ENCODE assay signal across 15 cellular contexts in the genomic region with DNA sequence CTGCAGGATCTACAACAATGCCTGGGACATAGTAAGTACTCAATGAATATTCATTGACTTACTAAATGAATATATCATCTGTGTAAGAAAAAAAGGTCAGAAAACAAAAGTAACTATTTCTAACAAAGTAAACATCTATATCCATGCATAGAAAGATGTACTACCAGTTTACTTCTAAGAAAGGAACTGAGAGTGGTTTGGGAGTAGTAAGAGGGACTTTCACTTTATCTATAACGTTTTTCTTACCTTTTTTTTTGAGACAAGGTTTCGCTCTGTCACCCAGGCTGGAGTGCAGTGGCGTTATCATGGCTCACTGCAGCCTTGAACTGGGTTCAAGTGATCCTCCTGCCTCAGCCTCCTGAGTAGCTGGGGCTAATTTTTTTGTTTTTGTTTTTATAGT. TPM values are rescaled to one million over a fixed set of nuclear protein-coding genes. Genes with fewer than 3 reads are reported as not detected.
A peak's percentile ranks its signal among the peaks of the same experiment; 100 is the strongest.
DNase-seq lines count a peak whose midpoint lies in the region; ATAC-seq and TF ChIP-seq lines count a peak whose summit lies in the region.
"Had no signal": no experiment of that assay in that cellular context is flagged by ENCODE, and none has a peak within 500 bp of the region (broad histone marks: within the 10 kb centered on the region; RNA-seq: fewer than 3 reads in every experiment).

No MANE protein-coding gene starts in this region.

- DNase-seq in GM06990 (ENCODE audit: extremely low read depth, insufficient read length), result peak; percentile 43
- DNase-seq in GM19238 (ENCODE audit: insufficient read length, low spot score), result peak; percentile 11
- no peak for DNase-seq in activated CD4-positive, alpha-beta memory T cell treated with anti-CD3 and anti-CD28 coated beads for 36 hours
- no peak for DNase-seq in NCI-H748 treated with DMSO at 0.1 percent for 48 hours (lab: John Stamatoyannopoulos, UW)
- no peak for DNase-seq in foreskin keratinocyte
- DNase-seq in activated T-cell treated with anti-CD3 and anti-CD28 coated beads, Interleukin-2, amount 50 U/mL, for 1 hour, result no peak
- DNase-seq: activated T-cell treated with anti-CD3 and anti-CD28 coated beads, Interleukin-2, amount 50 U/mL, for 4 hours; effector CD4-positive, alpha-beta T cell; NCI-H524; Right ventricle myocardium superior; stimulated activated CD4-positive, alpha-beta T cell treated with anti-CD3 and anti-CD28 coated beads, Interleukin-4, amount 100 ng/mL, for 1 hour had no signal

- H3K4me1 Mint-ChIP-seq in activated CD4-positive, alpha-beta memory T cell treated with anti-CD3 and anti-CD28 coated beads for 36 hours (ENCODE audit: low read depth), result no peaks in the 10 kb centered on the region

- ATAC-seq in HG02571 (IDR thresholded peaks at IDR 0.05; ENCODE audit: unreplicated experiment) (peak; percentile 74), HG03175 (IDR thresholded peaks at IDR 0.05; ENCODE audit: unreplicated experiment) (peak; percentile 70), foreskin keratinocyte (no peak)
- ATAC-seq: activated T-cell treated with anti-CD3 and anti-CD28 coated beads, Interleukin-2, amount 50 U/mL, for 4 hours had no signal

- H3K4me3 ChIP-seq in GM06990 (replicated peaks; ENCODE audit: low read depth, low read length), result no peak overlapping the region
- H3K4me3 ChIP-seq: lung had no signal

- no peaks in the 10 kb centered on the region for H3K4me1 ChIP-seq in foreskin keratinocyte
- H3K4me1 ChIP-seq: parathyroid adenoma had no signal

- intact Hi-C loops in activated CD4-positive, alpha-beta memory T cell treated with anti-CD3 and anti-CD28 coated beads for 36 hours (cut with micrococcal nuclease), result no loop called here

- no peak overlapping the region for H3K27ac ChIP-seq in foreskin keratinocyte
- H3K27ac ChIP-seq: parathyroid adenoma had no signal

- CTCF ChIA-PET in activated CD4-positive, alpha-beta memory T cell treated with anti-CD3 and anti-CD28 coated beads for 36 hours (lab: Charles Lee), result interaction anchor here (0.6 to 0.7 kb wide), 2 partner anchors 16 to 261 kb away, joined by 3 read pairs; no protein-coding TSS in a partner anchor

- no peaks in the 10 kb centered on the region for H3K27me3 Mint-ChIP-seq in activated CD4-positive, alpha-beta memory T cell treated with anti-CD3 and anti-CD28 coated beads for 36 hours

- no peaks in the 10 kb centered on the region for H3K9me3 Mint-ChIP-seq in activated CD4-positive, alpha-beta memory T cell treated with anti-CD3 and anti-CD28 coated beads for 36 hours
- H3K9me3 Mint-ChIP-seq: activated T-cell treated with anti-CD3 and anti-CD28 coated beads, Interleukin-2, amount 50 U/mL, for 4 hours had no signal

- H3K27ac Mint-ChIP-seq in activated CD4-positive, alpha-beta memory T cell treated with anti-CD3 and anti-CD28 coated beads for 36 hours, result no peak overlapping the region

- no peaks in the 10 kb centered on the region for H3K27me3 ChIP-seq in GM06990 (replicated peaks; ENCODE audit: control insufficient read depth, insufficient read depth, low read length)
- H3K27me3 ChIP-seq in foreskin keratinocyte, result no peaks in the 10 kb centered on the region

- peaks cover 2% of the 10 kb centered on the region for H3K36me3 ChIP-seq in GM06990 (ENCODE audit: control insufficient read depth, insufficient read depth, low read length)

- POLR2A ChIA-PET in activated CD4-positive, alpha-beta memory T cell treated with anti-CD3 and anti-CD28 coated beads for 36 hours (lab: Charles Lee), result no interaction called here

- TF ChIP-seq CTCF in GM06990 (IDR thresholded peaks at IDR 0.05; ENCODE audit: insufficient read depth, low read length, poor library complexity, severe bottlenecking) (no peak), foreskin keratinocyte (conservative IDR thresholded peaks at IDR 0.05) (no peak)

- no peak overlapping the region for H3K4me3 Mint-ChIP-seq in activated CD4-positive, alpha-beta memory T cell treated with anti-CD3 and anti-CD28 coated beads for 36 hours
- H3K4me3 Mint-ChIP-seq: activated T-cell treated with anti-CD3 and anti-CD28 coated beads, Interleukin-2, amount 50 U/mL, for 4 hours had no signal

- peaks cover 27% of the 10 kb centered on the region for H3K36me3 Mint-ChIP-seq in activated CD4-positive, alpha-beta memory T cell treated with anti-CD3 and anti-CD28 coated beads for 36 hours

RNA-seq across cellular contexts. Expression of gene DHX57, which starts 25.7 kb away (rescaled TPM):
- total RNA-seq in activated CD4-positive, alpha-beta memory T cell treated with anti-CD3 and anti-CD28 coated beads for 36 hours, result 10 to 100 TPM; 14.4 to 14.6 TPM
- total RNA-seq in foreskin keratinocyte, result 26.1 and 26.6 TPM in 2 replicates
- 11.7 and 12.6 TPM in 2 replicates for polyA plus RNA-seq in foreskin keratinocyte

RNA-seq across cellular contexts. Expression of gene MORN2, which starts 25.7 kb away (rescaled TPM):
- 1 to 10 TPM; 4.1 to 6.7 TPM for total RNA-seq in activated CD4-positive, alpha-beta memory T cell treated with anti-CD3 and anti-CD28 coated beads for 36 hours
- total RNA-seq in foreskin keratinocyte, result 17.3 and 20.5 TPM in 2 replicates
- 26.0 and 27.3 TPM in 2 replicates for polyA plus RNA-seq in foreskin keratinocyte

RNA-seq across cellular contexts. Expression of gene ARHGEF33, which starts 39.6 kb away (rescaled TPM):
- total RNA-seq in activated CD4-positive, alpha-beta memory T cell treated with anti-CD3 and anti-CD28 coated beads for 36 hours, result under 1 TPM; 0.34 to 0.38 TPM
- 0.28 and 0.37 TPM in 2 replicates for total RNA-seq in foreskin keratinocyte
- 0.18 and 0.34 TPM in 2 replicates for polyA plus RNA-seq in foreskin keratinocyte

Comparison
In these comparisons a context has a peak if more than half of its experiments do, and no peak if none do; other contexts are left out.
1. DNase-seq: peak in GM06990 (single experiment) and GM19238 (single experiment); none in activated CD4-positive, alpha-beta memory T cell treated with anti-CD3 and anti-CD28 coated beads for 36 hours (single experiment), NCI-H748 treated with DMSO at 0.1 percent for 48 hours (single experiment), foreskin keratinocyte (0 of 2) and activated T-cell treated with anti-CD3 and anti-CD28 coated beads, Interleukin-2, amount 50 U/mL, for 1 hour (single experiment).